Comparison of ENCODE assay signal across 1 cellular context in genomic region chr17:7114241-7114874, GRCh38.
TF ChIP-seq lines count a peak whose summit lies in the region.

ASGR2 (minus strand) TSS chr17:7114822; CDS start chr17:7114240, 582 bp downstream.

TF ChIP-seq in WTC11, 78 proteins besides CTCF, POLR2A, EP300 and RAD21:
- TF ChIP-seq, protein P1, sequence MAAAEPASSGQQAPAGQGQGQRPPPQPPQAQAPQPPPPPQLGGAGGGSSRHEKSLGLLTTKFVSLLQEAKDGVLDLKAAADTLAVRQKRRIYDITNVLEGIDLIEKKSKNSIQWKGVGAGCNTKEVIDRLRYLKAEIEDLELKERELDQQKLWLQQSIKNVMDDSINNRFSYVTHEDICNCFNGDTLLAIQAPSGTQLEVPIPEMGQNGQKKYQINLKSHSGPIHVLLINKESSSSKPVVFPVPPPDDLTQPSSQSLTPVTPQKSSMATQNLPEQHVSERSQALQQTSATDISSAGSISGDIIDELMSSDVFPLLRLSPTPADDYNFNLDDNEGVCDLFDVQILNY (CRISPR knock-in tag; IDR thresholded peaks at IDR 0.05), result no peak
- no peak for TF ChIP-seq ZBTB21 (CRISPR knock-in tag; IDR thresholded peaks at IDR 0.05; ENCODE audit: borderline replicate concordance)
- TF ChIP-seq SMAD3 (CRISPR knock-in tag; IDR thresholded peaks at IDR 0.05; ENCODE audit: borderline replicate concordance), result no peak
- no peak for TF ChIP-seq PRDM15 (CRISPR knock-in tag; IDR thresholded peaks at IDR 0.05)
- TF ChIP-seq NFE2L1 (CRISPR knock-in tag; IDR thresholded peaks at IDR 0.05), result no peak
- no peak for TF ChIP-seq ZNF317 (CRISPR knock-in tag; IDR thresholded peaks at IDR 0.05; ENCODE audit: borderline replicate concordance, low read depth)
